ENCODE assay signal across 8 cellular contexts in the genomic region with DNA sequence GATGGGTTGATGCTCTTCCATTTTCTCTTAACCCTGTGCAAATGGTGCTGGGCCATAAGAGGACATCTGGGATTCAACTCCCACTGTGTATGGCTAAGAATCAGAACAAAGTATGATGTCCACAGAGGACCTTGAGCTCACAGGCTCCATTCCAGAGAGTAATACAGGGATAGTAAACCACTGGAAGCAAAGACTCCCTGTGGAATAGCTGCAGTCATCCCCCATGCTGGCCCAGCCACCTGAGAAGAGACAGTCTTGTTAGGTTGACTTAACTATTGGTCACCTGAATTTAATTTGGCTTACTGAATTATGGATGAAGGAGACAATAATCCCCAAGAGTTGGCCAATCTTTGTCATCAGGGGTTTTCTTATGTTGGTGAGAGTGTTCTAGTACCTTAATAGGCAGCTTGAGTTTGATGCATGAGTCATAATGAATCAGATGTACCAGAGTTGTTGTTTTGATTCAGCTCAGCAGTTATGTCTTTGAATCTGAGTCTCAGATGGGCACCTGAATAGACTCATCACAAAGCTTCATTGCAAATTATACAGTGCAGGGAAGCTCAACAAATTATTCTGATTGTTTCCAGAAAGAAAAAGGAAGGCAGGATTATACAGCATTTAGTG.
DNase-seq lines count a peak whose midpoint lies in the region; ATAC-seq and TF ChIP-seq lines count a peak whose summit lies in the region.

No MANE protein-coding gene starts in this region.

- no peak for TF ChIP-seq POLR2A in suprapubic skin (IDR thresholded peaks at IDR 0.05)
- no peak for TF ChIP-seq POLR2A in lower leg skin (IDR thresholded peaks at IDR 0.05)

- in situ Hi-C loops in HAP-1 (cut with MboI; ENCODE audit: low sequenced_read_pairs) = no loop called here

- no peaks in the 10 kb centered on the region for H3K27me3 ChIP-seq in left ventricle myocardium inferior (ENCODE audit: low read depth)
- H3K27me3 ChIP-seq in suprapubic skin = no peaks in the 10 kb centered on the region
- H3K27me3 ChIP-seq in HAP-1 (ENCODE audit: low read depth) = no peaks in the 10 kb centered on the region

- intact Hi-C loops in left ventricle myocardium inferior (cut with micrococcal nuclease) (no loop called here), cardiac septum (cut with DNase I) (no loop called here), lower leg skin (cut with DNase I; ENCODE audit: low total_unique reads) (no loop called here)

- peak; percentile 51 for ATAC-seq in HG03520 (IDR thresholded peaks at IDR 0.05; ENCODE audit: unreplicated experiment)

- no peak for TF ChIP-seq EP300 in suprapubic skin (IDR thresholded peaks at IDR 0.05)

- H3K27ac ChIP-seq in left ventricle myocardium inferior (replicated peaks) (peak overlapping the region; percentile 53), epithelial cell of prostate (peak overlapping the region; percentile 83), suprapubic skin (peak overlapping the region; percentile 73)

- TF ChIP-seq CTCF in left ventricle myocardium inferior (IDR thresholded peaks at IDR 0.05; ENCODE audit: borderline replicate concordance) (no peak), suprapubic skin (IDR thresholded peaks at IDR 0.05) (no peak), lower leg skin (IDR thresholded peaks at IDR 0.05) (no peak)

- H3K4me3 ChIP-seq in left ventricle myocardium inferior (no peak overlapping the region), suprapubic skin (no peak overlapping the region), HAP-1 (no peak overlapping the region), lower leg skin (ENCODE audit: low read depth, poor library complexity, severe bottlenecking) (no peak overlapping the region)

- peaks cover 13% of the 10 kb centered on the region for H3K4me1 ChIP-seq in left ventricle myocardium inferior
- H3K4me1 ChIP-seq in suprapubic skin = peaks cover 21% of the 10 kb centered on the region
- H3K4me1 ChIP-seq in HAP-1 = no peaks in the 10 kb centered on the region

- DNase-seq in left ventricle myocardium inferior = no peak
- DNase-seq in cardiac septum (ENCODE audit: low spot score) = no peak
- peak; percentile 84 for DNase-seq in epithelial cell of prostate (ENCODE audit: low read depth, low spot score)
- DNase-seq in suprapubic skin (ENCODE audit: low spot score in 2 of 2) = no peak
- no peak for DNase-seq in NCI-H526 (lab: John Stamatoyannopoulos, UW)
- no peak for DNase-seq in HAP-1 (ENCODE audit: low spot score in 2 of 2)
- DNase-seq in lower leg skin (ENCODE audit: low spot score in 2 of 2) = no peak

- H3K36me3 ChIP-seq in left ventricle myocardium inferior (no peaks in the 10 kb centered on the region), suprapubic skin (no peaks in the 10 kb centered on the region), HAP-1 (replicated peaks) (no peaks in the 10 kb centered on the region)

- H3K9me3 ChIP-seq in left ventricle myocardium inferior (replicated peaks) (peaks cover 25% of the 10 kb centered on the region), suprapubic skin (no peaks in the 10 kb centered on the region), HAP-1 (0 out of 2 replicates have a peak, but pooled peaks cover 2% of the 10 kb centered on the region)
